In genomic region chr16:10275214-10275996, GRCh38 we compare ENCODE assay signal across 8 cellular contexts.
DNase-seq lines count a peak whose midpoint lies in the region; ATAC-seq and TF ChIP-seq lines count a peak whose summit lies in the region.
"Not testable (repeated sequence)": the region's sequence is repeated elsewhere in the genome, so short reads cannot be mapped to it uniquely, and the experiment has no call there.

No MANE protein-coding gene starts in this region.

- peak overlapping the region; percentile 18 for H3K27ac Mint-ChIP-seq in T-helper 2 cell treated with Interferon-gamma antibody and Interleukin-4, amounts not matched to agents 5 μg/mL and 100 μg/mL, for 36 hours
- peak overlapping the region; percentile 77 to 81 for H3K27ac Mint-ChIP-seq in activated naive CD4-positive, alpha-beta T cell treated with anti-CD3 and anti-CD28 coated beads, Interleukin-2, amount 50 U/mL, for 72 hours
- peak overlapping the region; percentile 86 for H3K27ac Mint-ChIP-seq in stimulated activated naive B cell treated with anti-CD40 and anti-IgM and Interleukin-4, amounts not matched to agents 10 μg/mL and 1 μg/mL and 100 μg/mL, for 72 hours

- peaks cover 20% of the 10 kb centered on the region for H3K9me3 Mint-ChIP-seq in T-helper 2 cell treated with Interferon-gamma antibody and Interleukin-4, amounts not matched to agents 5 μg/mL and 100 μg/mL, for 36 hours
- peaks cover 7 to 14% of the 10 kb centered on the region in 2 donors for H3K9me3 Mint-ChIP-seq in activated naive CD4-positive, alpha-beta T cell treated with anti-CD3 and anti-CD28 coated beads, Interleukin-2, amount 50 U/mL, for 72 hours
- H3K9me3 Mint-ChIP-seq in stimulated activated naive B cell treated with anti-CD40 and anti-IgM and Interleukin-4, amounts not matched to agents 10 μg/mL and 1 μg/mL and 100 μg/mL, for 72 hours, result peaks cover 9 to 11% of the 10 kb centered on the region in 2 donors

- H3K4me1 Mint-ChIP-seq in T-helper 2 cell treated with Interferon-gamma antibody and Interleukin-4, amounts not matched to agents 5 μg/mL and 100 μg/mL, for 36 hours (ENCODE audit: low read depth), result not testable (repeated sequence)
- H3K4me1 Mint-ChIP-seq in stimulated activated naive B cell treated with anti-CD40 and anti-IgM and Interleukin-4, amounts not matched to agents 10 μg/mL and 1 μg/mL and 100 μg/mL, for 72 hours, result peaks cover 12 to 20% of the 10 kb centered on the region in 2 donors

- peak; percentile 88 for ATAC-seq in GM19324 (IDR thresholded peaks at IDR 0.05; ENCODE audit: low FRiP score, unreplicated experiment)
- ATAC-seq in GM21576 (IDR thresholded peaks at IDR 0.05; ENCODE audit: unreplicated experiment), result peak; percentile 82
- peak; percentile 54 for ATAC-seq in HG03039 (IDR thresholded peaks at IDR 0.05; ENCODE audit: unreplicated experiment)
- peak; percentile 70 for ATAC-seq in HG03521 (IDR thresholded peaks at IDR 0.05; ENCODE audit: unreplicated experiment)
- ATAC-seq in activated naive CD4-positive, alpha-beta T cell treated with anti-CD3 and anti-CD28 coated beads, Interleukin-2, amount 50 U/mL, for 72 hours, result peak; percentile 24 to 78
- peak; percentile 79 to 81 for ATAC-seq in stimulated activated naive B cell treated with anti-CD40 and anti-IgM and Interleukin-4, amounts not matched to agents 10 μg/mL and 1 μg/mL and 100 μg/mL, for 72 hours (replicated peaks)

- TF ChIP-seq CTCF in GM13976 (IDR thresholded peaks at IDR 0.05; ENCODE audit: borderline replicate concordance, control extremely low read depth, extremely low read depth, insufficient read depth, missing control alignments), result not testable (repeated sequence)

- not testable (repeated sequence) for H3K4me3 Mint-ChIP-seq in T-helper 2 cell treated with Interferon-gamma antibody and Interleukin-4, amounts not matched to agents 5 μg/mL and 100 μg/mL, for 36 hours
- H3K4me3 Mint-ChIP-seq in stimulated activated naive B cell treated with anti-CD40 and anti-IgM and Interleukin-4, amounts not matched to agents 10 μg/mL and 1 μg/mL and 100 μg/mL, for 72 hours, result peak overlapping the region in 1 of 2 donors; percentile 46

- in situ Hi-C loops in GM13976 (cut with MboI; ENCODE audit: low sequenced_read_pairs, unreplicated experiment), result not testable (repeated sequence)

- not testable (repeated sequence) for H3K36me3 Mint-ChIP-seq in T-helper 2 cell treated with Interferon-gamma antibody and Interleukin-4, amounts not matched to agents 5 μg/mL and 100 μg/mL, for 36 hours (ENCODE audit: low read depth); stimulated activated naive B cell treated with anti-CD40 and anti-IgM and Interleukin-4, amounts not matched to agents 10 μg/mL and 1 μg/mL and 100 μg/mL, for 72 hours
- H3K36me3 Mint-ChIP-seq in activated naive CD4-positive, alpha-beta T cell treated with anti-CD3 and anti-CD28 coated beads, Interleukin-2, amount 50 U/mL, for 72 hours, result peaks cover 6 to 17% of the 10 kb centered on the region in 2 donors

- peak; percentile 52 for DNase-seq in GM13976 (ENCODE audit: low spot score)
- DNase-seq in T-helper 2 cell treated with Interferon-gamma antibody and Interleukin-4, amounts not matched to agents 5 μg/mL and 100 μg/mL, for 36 hours (ENCODE audit: low spot score); activated naive CD4-positive, alpha-beta T cell treated with anti-CD3 and anti-CD28 coated beads, Interleukin-2, amount 50 U/mL, for 72 hours (ENCODE audit: low spot score in 2 of 2); stimulated activated naive B cell treated with anti-CD40 and anti-IgM and Interleukin-4, amounts not matched to agents 10 μg/mL and 1 μg/mL and 100 μg/mL, for 72 hours: not testable (repeated sequence)

- not testable (repeated sequence) for H3K27me3 Mint-ChIP-seq in T-helper 2 cell treated with Interferon-gamma antibody and Interleukin-4, amounts not matched to agents 5 μg/mL and 100 μg/mL, for 36 hours (ENCODE audit: low read depth); stimulated activated naive B cell treated with anti-CD40 and anti-IgM and Interleukin-4, amounts not matched to agents 10 μg/mL and 1 μg/mL and 100 μg/mL, for 72 hours

Comparison
In these comparisons a context has a peak if more than half of its experiments do, and no peak if none do; other contexts are left out.
1. H3K27ac Mint-ChIP-seq: peak in every context shown above with its lines; median percentile 86 in stimulated activated naive B cell treated with anti-CD40 and anti-IgM and Interleukin-4, amounts not matched to agents 10 μg/mL and 1 μg/mL and 100 μg/mL, for 72 hours; 79 in activated naive CD4-positive, alpha-beta T cell treated with anti-CD3 and anti-CD28 coated beads, Interleukin-2, amount 50 U/mL, for 72 hours; 18 in T-helper 2 cell treated with Interferon-gamma antibody and Interleukin-4, amounts not matched to agents 5 μg/mL and 100 μg/mL, for 36 hours.